Comparison of ENCODE assay signal across 9 cellular contexts in the genomic region with DNA sequence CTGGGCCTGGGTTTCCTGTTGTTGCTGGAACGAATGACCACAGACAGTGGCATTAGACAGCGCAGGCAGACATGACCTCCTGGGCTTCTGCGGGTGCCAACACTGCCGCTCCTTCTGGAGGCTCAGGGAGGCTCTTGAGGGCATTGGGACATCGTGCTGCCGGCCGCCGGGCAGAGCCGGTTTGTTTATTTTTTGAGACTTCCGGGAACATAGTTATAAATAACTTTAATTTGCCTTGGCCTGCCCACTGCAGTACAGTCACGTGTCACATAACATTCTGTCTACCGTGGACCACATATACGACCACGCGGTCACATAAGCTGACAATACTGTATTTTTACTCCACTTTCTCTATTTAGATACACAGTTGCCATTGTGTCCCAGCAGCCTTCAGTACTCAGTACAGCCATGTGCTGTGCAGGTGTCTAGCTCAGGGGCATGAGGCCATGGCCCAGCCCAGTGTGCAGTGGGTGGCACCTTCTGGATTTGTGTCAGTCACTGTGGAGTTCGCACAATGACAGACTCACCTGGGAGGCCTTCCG. TPM values are rescaled to one million over a fixed set of nuclear protein-coding genes. Genes with fewer than 3 reads are reported as not detected.
DNase-seq lines count a peak whose midpoint lies in the region; ATAC-seq, FAIRE-seq and TF ChIP-seq lines count a peak whose summit lies in the region.
"Had no signal": no experiment of that assay in that cellular context is flagged by ENCODE, and none has a peak within 500 bp of the region (broad histone marks: within the 10 kb centered on the region; RNA-seq: fewer than 3 reads in every experiment).

No MANE protein-coding gene starts in this region.

- H3K4me3 ChIP-seq in adrenal gland (peak overlapping the region in 1 of 4 donors; percentile 5), thoracic aorta (peak overlapping the region; percentile 37), testis (no peak overlapping the region)

- POLR2A ChIA-PET in HEK293T (lab: Yijun Ruan, JAX), result interaction anchor here (1.3 to 1.5 kb wide), 2 partner anchors 14 to 29 kb away, joined by 3 to 6 read pairs; a partner anchor contains a TSS

- peaks cover 4 to 16% of the 10 kb centered on the region in 2 donors for H3K4me1 ChIP-seq in adrenal gland (replicated peaks in 1 of 2)
- H3K4me1 ChIP-seq in thoracic aorta (ENCODE audit: control insufficient read depth in 1 of 2, low read depth in 2 of 2), result peaks cover 17 to 35% of the 10 kb centered on the region in 2 donors
- peaks cover 10% of the 10 kb centered on the region for H3K4me1 ChIP-seq in testis

- CTCF ChIA-PET in HEK293T (lab: Yijun Ruan, JAX), result interaction anchor here (0.5 to 0.6 kb wide), 2 partner anchors 11 to 208 kb away, joined by 4 read pairs; no protein-coding TSS in a partner anchor

- no peak for TF ChIP-seq CTCF in adrenal gland (IDR thresholded peaks at IDR 0.05)
- no peak for TF ChIP-seq CTCF in thoracic aorta (IDR thresholded peaks at IDR 0.05)
- no peak for TF ChIP-seq CTCF in testis (IDR thresholded peaks at IDR 0.05)

- DNase-seq in GM19239 (ENCODE audit: insufficient read length, low spot score) (no peak), adrenal gland (peak; percentile 23 to 76 (median 58)), thoracic aorta (ENCODE audit: low spot score) (no peak), testis (no peak), HEK293T (ENCODE audit: extremely low spot score) (no peak), activated gamma-delta T cell treated with Interleukin-2 at 50 U/mL for 16 hours (no peak)
- DNase-seq in activated T-cell treated with anti-CD3 and anti-CD28 coated beads, Interleukin-2, amount 50 U/mL, for 48 hours, result no peak

- ATAC-seq in thoracic aorta (ENCODE audit: insufficient number of reproducible peaks, low FRiP score, low read depth), result peak; percentile 81

- H3K9me3 ChIP-seq in adrenal gland (replicated peaks in 1 of 3), result no peaks in the 10 kb centered on the region
- H3K9me3 ChIP-seq in thoracic aorta, result no peaks in the 10 kb centered on the region
- no peaks in the 10 kb centered on the region for H3K9me3 ChIP-seq in testis

- 42 to 59% (median 51%) methylated on average over 15 to 17 of the region's 17 CpGs for WGBS in adrenal gland, 4 donors
- WGBS in testis, 2 donors, result 41 to 62% methylated on average over 17 of the region's 17 CpGs

- no peaks in the 10 kb centered on the region for H3K27me3 ChIP-seq in adrenal gland
- H3K27me3 ChIP-seq in thoracic aorta (replicated peaks; ENCODE audit: insufficient read depth), result no peaks in the 10 kb centered on the region
- no peaks in the 10 kb centered on the region for H3K27me3 ChIP-seq in testis

- peak; percentile 45 for FAIRE-seq in GM19239 (lab: Jason Lieb, UNC)
- FAIRE-seq in islet of Langerhans (lab: Jason Lieb, UNC), result peak; percentile 36

- peak in 1 of 2 donors; percentile 10 for TF ChIP-seq POLR2A in adrenal gland (IDR thresholded peaks at IDR 0.05)
- TF ChIP-seq POLR2A in testis (IDR thresholded peaks at IDR 0.05), result no peak

- H3K36me3 ChIP-seq in adrenal gland (replicated peaks in 1 of 2), result peaks cover 0 to 43% of the 10 kb centered on the region in 2 donors
- peaks cover 51% of the 10 kb centered on the region for H3K36me3 ChIP-seq in thoracic aorta
- no peaks in the 10 kb centered on the region for H3K36me3 ChIP-seq in testis (ENCODE audit: low read depth, missing control alignments)

- intact Hi-C loops in adrenal gland (cut with DNase I) (no loop called here), testis (cut with DNase I; ENCODE audit: low total_unique reads) (no loop called here)

- peak overlapping the region in 3 of 5 donors; percentile 45 to 81 (median 58) for H3K27ac ChIP-seq in adrenal gland
- peak overlapping the region; percentile 76 to 83 for H3K27ac ChIP-seq in thoracic aorta
- no peak overlapping the region for H3K27ac ChIP-seq in testis

TF ChIP-seq in HEK293T, 16 proteins besides CTCF, POLR2A, EP300 and RAD21:
- TF ChIP-seq, protein P1, sequence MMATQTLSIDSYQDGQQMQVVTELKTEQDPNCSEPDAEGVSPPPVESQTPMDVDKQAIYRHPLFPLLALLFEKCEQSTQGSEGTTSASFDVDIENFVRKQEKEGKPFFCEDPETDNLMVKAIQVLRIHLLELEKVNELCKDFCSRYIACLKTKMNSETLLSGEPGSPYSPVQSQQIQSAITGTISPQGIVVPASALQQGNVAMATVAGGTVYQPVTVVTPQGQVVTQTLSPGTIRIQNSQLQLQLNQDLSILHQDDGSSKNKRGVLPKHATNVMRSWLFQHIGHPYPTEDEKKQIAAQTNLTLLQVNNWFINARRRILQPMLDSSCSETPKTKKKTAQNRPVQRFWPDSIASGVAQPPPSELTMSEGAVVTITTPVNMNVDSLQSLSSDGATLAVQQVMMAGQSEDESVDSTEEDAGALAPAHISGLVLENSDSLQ (IDR thresholded peaks at IDR 0.05), result no peak
- TF ChIP-seq SP1 (IDR thresholded peaks at IDR 0.05), result no peak
- no peak for TF ChIP-seq FOXK2 (IDR thresholded peaks at IDR 0.05)
- TF ChIP-seq ARNT (IDR thresholded peaks at IDR 0.05), result no peak
- no peak for TF ChIP-seq ZNF384 (IDR thresholded peaks at IDR 0.05)

RNA-seq across cellular contexts. Expression of a gene that starts 8.2 kb away (rescaled TPM):
- total RNA-seq in adrenal gland (10 to 100 TPM in 5 of 8 donors, 1 to 10 TPM in 3; 6.8 to 21.5 (median 13.8) TPM), thoracic aorta (10 to 100 TPM; 26.4 to 43.5 TPM), testis (1 to 10 TPM; 3.4 to 4.5 TPM)
- polyA plus RNA-seq in adrenal gland (1 to 10 TPM in 2 of 3 donors, under 1 TPM in 1; 0.49 to 1.4 (median 1.3) TPM), testis (ENCODE audit: insufficient read depth, low read depth, low replicate concordance) (2.1 TPM)

RNA-seq across cellular contexts. Expression of a gene that starts 14.2 kb away (rescaled TPM):
- total RNA-seq in adrenal gland (10 to 100 TPM; 28.0 to 56.3 (median 41.1) TPM), thoracic aorta (10 to 100 TPM; 37.2 to 40.6 TPM), testis (10 to 100 TPM; 60.9 to 76.7 TPM)
- polyA plus RNA-seq in adrenal gland (10 to 100 TPM; 10.9 to 48.3 (median 19.6) TPM), testis (ENCODE audit: insufficient read depth, low read depth, low replicate concordance) (55.0 TPM)

RNA-seq across cellular contexts. Expression of a gene that starts 18.2 kb away (rescaled TPM):
- 1 to 10 TPM in 1 of 8 donors, under 1 TPM in 1, not detected in 6; 0.25 to 3.1 TPM for total RNA-seq in adrenal gland
- under 1 TPM in 1 of 3 donors, not detected in 2; 0.32 TPM for polyA plus RNA-seq in adrenal gland
- not detected for total RNA-seq in thoracic aorta
- total RNA-seq in testis, result 10 to 100 TPM; 14.6 to 34.1 TPM
- 58.9 TPM for polyA plus RNA-seq in testis (ENCODE audit: insufficient read depth, low read depth, low replicate concordance)
- total RNA-seq: lower leg skin had no signal

RNA-seq across cellular contexts. Expression of a gene that starts 28.2 kb away (rescaled TPM):
- total RNA-seq in adrenal gland, result 100 to 1,000 TPM in 6 of 8 donors, 10 to 100 TPM in 2; 69.9 to 362 (median 129) TPM
- polyA plus RNA-seq in adrenal gland, result 100 to 1,000 TPM; 105 to 211 (median 200) TPM
- 100 to 1,000 TPM; 172 to 193 TPM for total RNA-seq in thoracic aorta
- 100 to 1,000 TPM; 856 to 940 TPM for total RNA-seq in testis
- 1,777 TPM for polyA plus RNA-seq in testis (ENCODE audit: insufficient read depth, low read depth, low replicate concordance)

RNA-seq across cellular contexts. Expression of a gene that starts 32.8 kb away (rescaled TPM):
- total RNA-seq in adrenal gland (10 to 100 TPM in 1 of 8 donors, 1 to 10 TPM in 7; 1.1 to 11.2 (median 3.8) TPM), thoracic aorta (10 to 100 TPM in 1 of 2 donors, 1 to 10 TPM in 1; 8.5 to 16.9 TPM), testis (10 to 100 TPM; 14.4 to 40.6 TPM)
- polyA plus RNA-seq in adrenal gland (1 to 10 TPM in 2 of 3 donors, under 1 TPM in 1; 0.59 to 1.4 (median 1.1) TPM), testis (ENCODE audit: insufficient read depth, low read depth, low replicate concordance) (5.2 TPM)

Comparison
In these comparisons a context has a peak if more than half of its experiments do, and no peak if none do; other contexts are left out.
1. DNase-seq: peak in adrenal gland (7 of 7); none in GM19239 (single experiment), thoracic aorta (single experiment), testis (single experiment), activated T-cell treated with anti-CD3 and anti-CD28 coated beads, Interleukin-2, amount 50 U/mL, for 48 hours (0 of 2), HEK293T (single experiment) and activated gamma-delta T cell treated with Interleukin-2 at 50 U/mL for 16 hours (single experiment).
2. H3K27ac ChIP-seq: peak in adrenal gland (3 of 5) and thoracic aorta (2 of 2); none in testis (0 of 2).